ENCODE assay signal across 17 cellular contexts in genomic region chr18:63189041-63189440, GRCh38.
"Had no signal": no experiment of that assay in that cellular context is flagged by ENCODE, and none has a peak within 500 bp of the region (broad histone marks: within the 10 kb centered on the region; RNA-seq: fewer than 3 reads in every experiment).

No MANE protein-coding gene starts in this region.

- H3K27me3 ChIP-seq: breast epithelium, dorsolateral prefrontal cortex, esophagus muscularis mucosa, transverse colon had no signal

- H3K9me3 ChIP-seq: breast epithelium, esophagus muscularis mucosa, transverse colon had no signal

- H3K27me3 Mint-ChIP-seq: activated CD4-positive, alpha-beta memory T cell treated with anti-CD3 and anti-CD28 coated beads, Interleukin-2, amount 10 ng/mL, durations not matched to agents 7 days and 5 days; activated CD4-positive, alpha-beta T cell treated with anti-CD3 and anti-CD28 coated beads for 36 hours had no signal

- DNase-seq: activated CD4-positive, alpha-beta memory T cell treated with anti-CD3 and anti-CD28 coated beads, Interleukin-2, amount 10 ng/mL, durations not matched to agents 7 days and 5 days; activated CD4-positive, alpha-beta T cell treated with anti-CD3 and anti-CD28 coated beads for 36 hours; activated CD8-positive, alpha-beta memory T cell treated with anti-CD3 and anti-CD28 coated beads, Interleukin-2, amount 50 U/mL, for 48 hours; activated naive CD4-positive, alpha-beta T cell treated with anti-CD3 and anti-CD28 coated beads, Interleukin-2, amount 50 U/mL, for 16 hours; aorta; dorsolateral prefrontal cortex; hypothalamus; kidney glomerular epithelial cell; retina; stimulated activated CD4-positive, alpha-beta T cell treated with anti-CD3 and anti-CD28 coated beads, Interleukin-15, amount 100 ng/mL, for 24 hours; stimulated activated CD4-positive, alpha-beta T cell treated with anti-CD3 and anti-CD28 coated beads, Interleukin-4, amount 100 ng/mL, for 24 hours; substantia nigra; transverse colon had no signal

- ATAC-seq: activated CD4-positive, alpha-beta T cell treated with anti-CD3 and anti-CD28 coated beads for 36 hours had no signal

- H3K27ac Mint-ChIP-seq: activated CD4-positive, alpha-beta memory T cell treated with anti-CD3 and anti-CD28 coated beads, Interleukin-2, amount 10 ng/mL, durations not matched to agents 7 days and 5 days; activated CD4-positive, alpha-beta T cell treated with anti-CD3 and anti-CD28 coated beads for 36 hours had no signal

- H3K4me3 Mint-ChIP-seq: activated CD4-positive, alpha-beta memory T cell treated with anti-CD3 and anti-CD28 coated beads, Interleukin-2, amount 10 ng/mL, durations not matched to agents 7 days and 5 days; activated CD4-positive, alpha-beta T cell treated with anti-CD3 and anti-CD28 coated beads for 36 hours had no signal

- H3K9me3 Mint-ChIP-seq: activated CD4-positive, alpha-beta memory T cell treated with anti-CD3 and anti-CD28 coated beads, Interleukin-2, amount 10 ng/mL, durations not matched to agents 7 days and 5 days had no signal

- H3K36me3 ChIP-seq: breast epithelium, esophagus muscularis mucosa, transverse colon had no signal

- H3K4me3 ChIP-seq: breast epithelium, dorsolateral prefrontal cortex, esophagus muscularis mucosa, transverse colon had no signal

- H3K4me1 ChIP-seq: breast epithelium had no signal

- H3K27ac ChIP-seq: breast epithelium, dorsolateral prefrontal cortex, esophagus muscularis mucosa, parathyroid adenoma, transverse colon, VCaP had no signal
